Comparison of ENCODE assay signal across 29 cellular contexts in the genomic region with DNA sequence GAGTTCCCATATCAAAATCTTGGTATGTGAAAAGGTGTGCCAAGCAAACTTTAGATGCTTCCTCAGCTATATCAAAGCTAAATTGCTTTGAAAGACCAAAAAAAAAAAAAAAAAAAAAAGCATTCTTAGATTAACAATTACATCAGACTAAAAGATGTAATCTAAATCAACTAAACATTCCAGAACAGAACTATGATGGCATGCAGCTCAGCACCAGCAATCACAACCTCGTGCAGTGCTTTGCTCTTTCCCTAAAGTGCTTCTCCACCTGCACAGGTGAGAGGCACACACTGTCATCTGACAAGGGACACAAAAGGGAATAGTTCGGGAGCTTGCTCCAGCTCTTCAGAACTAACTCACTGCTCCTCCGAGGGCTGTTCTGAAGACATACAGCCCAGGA.
"Had no signal": no experiment of that assay in that cellular context is flagged by ENCODE, and none has a peak within 500 bp of the region (broad histone marks: within the 10 kb centered on the region; RNA-seq: fewer than 3 reads in every experiment).

No MANE protein-coding gene starts in this region.

- H3K36me3 ChIP-seq: uterus had no signal

- ATAC-seq: left cardiac atrium; left lobe of liver; left ventricle myocardium superior; lower lobe of right lung; natural killer cell; right lobe of liver; stimulated activated memory B cell treated with anti-CD40 and anti-IgM and Interleukin-4, amounts not matched to agents 10 μg/mL and 1 μg/mL and 100 μg/mL, for 72 hours had no signal

- FAIRE-seq: keratinocyte had no signal

- H3K27me3 ChIP-seq: neural progenitor cell, neutrophil, right atrium auricular region, right lobe of liver, stomach, testis, tibial artery, uterus had no signal

- H3K9me3 ChIP-seq: lower lobe of right lung, neutrophil, right atrium auricular region, right lobe of liver, stomach, testis, tibial artery, uterus had no signal

- H3K4me1 ChIP-seq: lower lobe of right lung, neural progenitor cell, right atrium auricular region, right lobe of liver, testis, tibial artery, uterus had no signal

- H3K9ac ChIP-seq: neural progenitor cell, parathyroid adenoma had no signal

- H2AFZ ChIP-seq: neural progenitor cell, parathyroid adenoma had no signal

- H3K4me2 ChIP-seq: neural progenitor cell, smooth muscle cell had no signal

- H3K4me3 ChIP-seq: lower lobe of right lung, neural progenitor cell, right atrium auricular region, right lobe of liver, smooth muscle cell, stomach, testis, tibial artery, uterus had no signal

- H3K27ac ChIP-seq: lower lobe of right lung, neural progenitor cell, neutrophil, parathyroid adenoma, right atrium auricular region, right lobe of liver, stomach, testis, tibial artery, uterus had no signal

- DNase-seq: hippocampal formation; kidney glomerular epithelial cell; left cardiac atrium; left ventricle myocardium superior; lower lobe of right lung; mammary epithelial cell; mesenchymal stem cell; naive B cell; natural killer cell; nephron progenitor cell; occipital lobe; right lobe of liver; stimulated activated CD4-positive, alpha-beta T cell treated with anti-CD3 and anti-CD28 coated beads, Interleukin-1b, Interleukin-23, amount 100 ng/mL, for 48 hours; stimulated activated CD4-positive, alpha-beta T cell treated with anti-CD3 and anti-CD28 coated beads, Interleukin-2, amount 100 ng/mL, for 48 hours; stimulated activated CD4-positive, alpha-beta T cell treated with anti-CD3 and anti-CD28 coated beads, Interleukin-4, amount 100 ng/mL, for 4 hours; stimulated activated CD8-positive, alpha-beta memory T cell treated with anti-CD3 and anti-CD28 coated beads, Interleukin-4, amount 100 ng/mL, for 48 hours; stimulated activated naive CD4-positive, alpha-beta T cell treated with Interleukin-2 at 50 U/mL for 16 hours; stomach; testis; tibial artery; uterus had no signal
